ENCODE assay signal across 1 cellular context in genomic region chr5:17154211-17154996, GRCh38.
TF ChIP-seq lines count a peak whose summit lies in the region.

No MANE protein-coding gene starts in this region.

TF ChIP-seq in HEK293T, 16 proteins besides CTCF, POLR2A, EP300 and RAD21 (continued from another document):
- TF ChIP-seq ARNT (IDR thresholded peaks at IDR 0.05), result no peak
- TF ChIP-seq NFRKB (IDR thresholded peaks at IDR 0.05), result no peak
